Comparison of ENCODE assay signal across 8 cellular contexts in the genomic region with DNA sequence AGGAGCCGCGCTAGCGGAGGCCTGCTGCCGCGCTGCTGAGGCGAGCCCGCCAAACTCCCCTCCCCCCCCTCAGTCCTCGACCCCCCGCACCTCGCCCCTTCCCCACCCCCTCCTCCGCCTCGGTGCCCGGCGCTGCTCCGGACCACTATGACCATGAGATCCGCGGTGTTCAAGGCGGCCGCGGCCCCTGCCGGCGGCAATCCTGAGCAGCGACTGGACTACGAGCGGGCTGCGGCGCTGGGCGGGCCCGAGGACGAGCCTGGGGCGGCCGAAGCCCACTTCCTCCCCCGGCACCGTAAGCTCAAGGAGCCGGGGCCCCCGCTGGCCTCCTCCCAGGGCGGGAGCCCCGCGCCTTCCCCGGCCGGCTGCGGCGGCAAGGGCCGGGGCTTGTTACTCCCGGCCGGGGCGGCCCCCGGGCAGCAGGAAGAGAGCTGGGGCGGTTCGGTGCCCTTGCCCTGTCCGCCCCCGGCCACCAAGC. TPM values are rescaled to one million over a fixed set of nuclear protein-coding genes. Genes with fewer than 3 reads are reported as not detected.
A peak's percentile ranks its signal among the peaks of the same experiment; 100 is the strongest.
DNase-seq lines count a peak whose midpoint lies in the region; ATAC-seq and TF ChIP-seq lines count a peak whose summit lies in the region.

No MANE protein-coding gene starts in this region.

- H3K36me3 Mint-ChIP-seq in T-cell = peaks cover 8% of the 10 kb centered on the region
- peaks cover 0 to 4% of the 10 kb centered on the region in 2 donors for H3K36me3 Mint-ChIP-seq in naive B cell

- peaks cover 38 to 44% (median 38%) of the 10 kb centered on the region in 3 donors for H3K4me1 Mint-ChIP-seq in T-cell
- peaks cover 25 to 44% (median 34%) of the 10 kb centered on the region in 3 donors for H3K4me1 Mint-ChIP-seq in naive B cell

- H3K27me3 Mint-ChIP-seq in T-cell (no peaks in the 10 kb centered on the region), naive B cell (no peaks in the 10 kb centered on the region)

- H3K27ac Mint-ChIP-seq in T-cell = no peak overlapping the region
- peak overlapping the region in 1 of 6 donors; percentile 46 for H3K27ac Mint-ChIP-seq in naive B cell

- POLR2A ChIA-PET in T-cell (lab: Charles Lee) = interaction anchor here (0.6 to 2.1 kb wide), 4 partner anchors 10 to 27 kb away, joined by 3 to 15 read pairs (median 6); no protein-coding TSS in a partner anchor

- DNase-seq in activated CD4-positive, alpha-beta T cell treated with anti-CD3 and anti-CD28 coated beads for 48 hours = peak; percentile 28
- no peak for DNase-seq in activated CD4-positive, alpha-beta T cell treated with anti-CD3 and anti-CD28 coated beads, Interleukin-2, amount 50 U/mL, for 1 hour
- DNase-seq in T-cell = peak in 1 of 34 experiments; percentile 27
- no peak for DNase-seq in epithelial cell of proximal tubule (ENCODE audit: low read depth)
- peak; percentile 45 for DNase-seq in naive B cell
- no peak for DNase-seq in MV-4-11 (lab: John Stamatoyannopoulos, UW)
- no peak for DNase-seq in dedifferentiated amniotic fluid mesenchymal stem cell (ENCODE audit: extremely low spot score)

- H3K9me3 Mint-ChIP-seq in T-cell (no peaks in the 10 kb centered on the region), naive B cell (no peaks in the 10 kb centered on the region)

- peak overlapping the region; percentile 64 to 90 (median 86) for H3K4me3 Mint-ChIP-seq in T-cell
- H3K4me3 Mint-ChIP-seq in naive B cell = peak overlapping the region in 6 of 8 donors; percentile 41 to 98 (median 86)

- ATAC-seq in HG02885 (IDR thresholded peaks at IDR 0.05; ENCODE audit: poor library complexity, unreplicated experiment) (peak; percentile 38), T-cell (replicated peaks in 1 of 4) (peak; percentile 16 to 39 (median 20)), naive B cell (ENCODE audit: low read depth in 2 of 2) (peak; percentile 33 to 38)

- peak overlapping the region; percentile 74 for H3K4me3 ChIP-seq in epithelial cell of proximal tubule (ENCODE audit: low read depth, low read length)

- TF ChIP-seq CTCF in epithelial cell of proximal tubule (conservative IDR thresholded peaks at IDR 0.05; ENCODE audit: low read depth, low read length) = no peak

- CTCF ChIA-PET in T-cell (lab: Charles Lee) = interaction anchor here in 1 of 2 donors (0.7 to 1.6 kb wide), 3 partner anchors 10 to 104 kb away, joined by 3 to 17 read pairs (median 7); partner anchors contain the start of gene CASC3

RNA-seq across cellular contexts. Expression of gene MSL1, which starts 0.7 kb away (rescaled TPM):
- total RNA-seq in T-cell (100 to 1,000 TPM; 106 to 136 (median 115) TPM), epithelial cell of proximal tubule (44.5 and 59.3 TPM in 2 replicates)
- 10 to 100 TPM in 2 of 6 donors, 1 to 10 TPM in 4; 7.7 to 13.1 (median 9.2) TPM for polyA plus RNA-seq in naive B cell (ENCODE audit: low read depth in 6 of 6)

RNA-seq across cellular contexts. Expression of gene CASC3, which starts 17.8 kb away (rescaled TPM):
- total RNA-seq in T-cell = 100 to 1,000 TPM; 116 to 161 (median 126) TPM
- 40.9 and 58.9 TPM in 2 replicates for total RNA-seq in epithelial cell of proximal tubule
- 10 to 100 TPM; 31.8 to 60.5 (median 44.5) TPM for polyA plus RNA-seq in naive B cell (ENCODE audit: low read depth in 6 of 6)

RNA-seq across cellular contexts. Expression of gene NR1D1, which starts 22.1 kb away (rescaled TPM):
- 10 to 100 TPM; 11.5 to 33.6 (median 21.9) TPM for total RNA-seq in T-cell
- 0.40 and 1.2 TPM in 2 replicates for total RNA-seq in epithelial cell of proximal tubule
- 1 to 10 TPM in 5 of 6 donors, not detected in 1; 1.1 to 2.9 (median 2.1) TPM for polyA plus RNA-seq in naive B cell (ENCODE audit: low read depth in 6 of 6)

RNA-seq across cellular contexts. Expression of gene RAPGEFL1, which starts 54.8 kb away (rescaled TPM):
- total RNA-seq in T-cell (1 to 10 TPM; 4.6 to 10.0 (median 6.2) TPM), epithelial cell of proximal tubule (2.1 and 2.8 TPM in 2 replicates)
- under 1 TPM in 4 of 6 donors, not detected in 2; 0.10 to 0.56 (median 0.43) TPM for polyA plus RNA-seq in naive B cell (ENCODE audit: low read depth in 6 of 6)

RNA-seq across cellular contexts. Expression of gene THRA, which starts 59.7 kb away (rescaled TPM):
- 10 to 100 TPM; 30.4 to 54.0 (median 48.9) TPM for total RNA-seq in T-cell
- total RNA-seq in epithelial cell of proximal tubule = 3.8 and 5.4 TPM in 2 replicates
- polyA plus RNA-seq in naive B cell (ENCODE audit: low read depth in 6 of 6) = 1 to 10 TPM; 1.9 to 5.3 (median 4.7) TPM

Comparison
In these comparisons a context has a peak if more than half of its experiments do, and no peak if none do; other contexts are left out.
1. DNase-seq: peak in activated CD4-positive, alpha-beta T cell treated with anti-CD3 and anti-CD28 coated beads for 48 hours (single experiment) and naive B cell (single experiment); none in activated CD4-positive, alpha-beta T cell treated with anti-CD3 and anti-CD28 coated beads, Interleukin-2, amount 50 U/mL, for 1 hour (single experiment), epithelial cell of proximal tubule (single experiment), MV-4-11 (single experiment) and dedifferentiated amniotic fluid mesenchymal stem cell (single experiment).
2. Peak in every context shown above with its lines, with median percentiles within 50 percentile points of each other: ATAC-seq.